ENCODE assay signal across 19 cellular contexts in the genomic region with DNA sequence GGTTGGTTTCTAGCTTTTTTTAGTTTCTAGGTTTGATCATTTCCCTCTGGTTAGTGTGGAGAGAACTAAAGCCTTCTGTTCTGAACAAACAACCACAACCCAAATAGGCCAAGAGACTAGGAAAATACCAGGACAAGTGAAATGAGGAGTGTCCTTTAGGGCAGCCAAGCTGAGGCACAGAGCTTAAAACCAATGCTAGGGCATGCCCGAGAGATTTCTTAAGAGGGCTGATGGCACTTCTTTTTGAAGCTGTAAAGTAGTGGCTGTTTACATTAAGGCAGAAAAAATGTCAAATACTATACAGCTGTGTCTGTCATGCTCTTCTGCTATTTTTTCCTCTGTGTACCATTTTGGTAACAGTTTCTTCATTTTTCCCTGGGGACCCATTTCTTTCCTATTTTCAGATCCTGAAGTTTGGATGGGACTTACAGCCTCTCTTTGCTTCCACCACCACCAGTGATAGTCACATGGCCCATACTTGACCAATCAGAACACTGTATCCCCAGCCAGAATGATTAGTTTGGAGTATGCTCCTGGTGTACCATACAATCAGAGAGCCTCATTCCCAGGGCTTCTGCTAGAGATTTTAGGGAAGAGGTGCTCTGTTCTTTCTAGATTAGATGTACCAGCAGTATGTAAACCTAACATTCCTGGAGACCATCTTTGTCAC.
"Had no signal": no experiment of that assay in that cellular context is flagged by ENCODE, and none has a peak within 500 bp of the region (broad histone marks: within the 10 kb centered on the region; RNA-seq: fewer than 3 reads in every experiment).

No MANE protein-coding gene starts in this region.

- H3K9me3 Mint-ChIP-seq: nephron had no signal

- H3K27ac Mint-ChIP-seq: activated naive CD4-positive, alpha-beta T cell treated with anti-CD3 and anti-CD28 coated beads for 36 hours; activated naive CD8-positive, alpha-beta T cell treated with anti-CD3 and anti-CD28 coated beads, Interleukin-2, amount 50 U/mL, for 24 hours; activated T-helper 2 cell treated with anti-CD3 and anti-CD28 coated beads, Interferon-gamma antibody, Interleukin-2, Interleukin-4, amounts not matched to agents 10 μg/mL and 5 μg/mL and 100 μg/mL, durations not matched to agents 14 hours and 24 hours and 36 hours; effector memory CD8-positive, alpha-beta T cell; nephron; stimulated activated naive B cell treated with anti-CD40 and anti-IgM and Interleukin-4, amounts not matched to agents 10 μg/mL and 1 μg/mL and 100 μg/mL, for 72 hours; T-cell had no signal

- DNase-seq: activated CD4-positive, alpha-beta T cell treated with anti-CD3 and anti-CD28 coated beads for 1 hour; activated CD4-positive, alpha-beta T cell treated with anti-CD3 and anti-CD28 coated beads, Interleukin-2, amount 50 U/mL, for 48 hours; activated naive CD4-positive, alpha-beta T cell treated with anti-CD3 and anti-CD28 coated beads for 36 hours; activated naive CD8-positive, alpha-beta T cell treated with anti-CD3 and anti-CD28 coated beads, Interleukin-2, amount 50 U/mL, for 24 hours; dermis blood vessel endothelial cell; effector memory CD8-positive, alpha-beta T cell; left ventricle myocardium inferior; mesenchymal stem cell; sigmoid colon; stimulated activated CD4-positive, alpha-beta T cell treated with anti-CD3 and anti-CD28 coated beads, Interleukin-12 subunit alpha, Interleukin-12 subunit beta, amount 100 ng/mL, for 4 hours; stimulated activated CD4-positive, alpha-beta T cell treated with anti-CD3 and anti-CD28 coated beads, Interleukin-4, amount 100 ng/mL, for 1 hour; stimulated activated naive B cell treated with anti-CD40 and anti-IgM and Interleukin-4, amounts not matched to agents 10 μg/mL and 1 μg/mL and 100 μg/mL, for 72 hours; T-cell; T-helper 9 cell; tibial artery; uterus had no signal

- H3K4me1 ChIP-seq: ascending aorta, left ventricle myocardium inferior, sigmoid colon, uterus had no signal

- H3K27me3 Mint-ChIP-seq: activated naive CD8-positive, alpha-beta T cell treated with anti-CD3 and anti-CD28 coated beads, Interleukin-2, amount 50 U/mL, for 24 hours; effector memory CD8-positive, alpha-beta T cell; stimulated activated naive B cell treated with anti-CD40 and anti-IgM and Interleukin-4, amounts not matched to agents 10 μg/mL and 1 μg/mL and 100 μg/mL, for 72 hours; T-cell had no signal

- H3K27me3 ChIP-seq: ascending aorta, sigmoid colon, tibial artery, uterus had no signal

- H3K36me3 ChIP-seq: ascending aorta, left ventricle myocardium inferior, sigmoid colon, tibial artery, uterus had no signal

- H3K4me3 Mint-ChIP-seq: activated naive CD4-positive, alpha-beta T cell treated with anti-CD3 and anti-CD28 coated beads for 36 hours; activated naive CD8-positive, alpha-beta T cell treated with anti-CD3 and anti-CD28 coated beads, Interleukin-2, amount 50 U/mL, for 24 hours; effector memory CD8-positive, alpha-beta T cell; nephron; stimulated activated naive B cell treated with anti-CD40 and anti-IgM and Interleukin-4, amounts not matched to agents 10 μg/mL and 1 μg/mL and 100 μg/mL, for 72 hours; T-cell had no signal

- H3K4me3 ChIP-seq: ascending aorta, left ventricle myocardium inferior, sigmoid colon, tibial artery, uterus had no signal

- ATAC-seq: activated naive CD8-positive, alpha-beta T cell treated with anti-CD3 and anti-CD28 coated beads, Interleukin-2, amount 50 U/mL, for 24 hours; effector memory CD8-positive, alpha-beta T cell; stimulated activated naive B cell treated with anti-CD40 and anti-IgM and Interleukin-4, amounts not matched to agents 10 μg/mL and 1 μg/mL and 100 μg/mL, for 72 hours; T-cell had no signal

- H3K27ac ChIP-seq: ascending aorta, left ventricle myocardium inferior, sigmoid colon, tibial artery, uterus had no signal

- H3K9me3 ChIP-seq: ascending aorta, sigmoid colon, tibial artery, uterus had no signal

- H3K36me3 Mint-ChIP-seq: stimulated activated naive B cell treated with anti-CD40 and anti-IgM and Interleukin-4, amounts not matched to agents 10 μg/mL and 1 μg/mL and 100 μg/mL, for 72 hours; T-cell had no signal

- H3K4me1 Mint-ChIP-seq: activated naive CD8-positive, alpha-beta T cell treated with anti-CD3 and anti-CD28 coated beads, Interleukin-2, amount 50 U/mL, for 24 hours; stimulated activated naive B cell treated with anti-CD40 and anti-IgM and Interleukin-4, amounts not matched to agents 10 μg/mL and 1 μg/mL and 100 μg/mL, for 72 hours; T-cell had no signal
